ENCODE assay signal across 8 cellular contexts in the genomic region with DNA sequence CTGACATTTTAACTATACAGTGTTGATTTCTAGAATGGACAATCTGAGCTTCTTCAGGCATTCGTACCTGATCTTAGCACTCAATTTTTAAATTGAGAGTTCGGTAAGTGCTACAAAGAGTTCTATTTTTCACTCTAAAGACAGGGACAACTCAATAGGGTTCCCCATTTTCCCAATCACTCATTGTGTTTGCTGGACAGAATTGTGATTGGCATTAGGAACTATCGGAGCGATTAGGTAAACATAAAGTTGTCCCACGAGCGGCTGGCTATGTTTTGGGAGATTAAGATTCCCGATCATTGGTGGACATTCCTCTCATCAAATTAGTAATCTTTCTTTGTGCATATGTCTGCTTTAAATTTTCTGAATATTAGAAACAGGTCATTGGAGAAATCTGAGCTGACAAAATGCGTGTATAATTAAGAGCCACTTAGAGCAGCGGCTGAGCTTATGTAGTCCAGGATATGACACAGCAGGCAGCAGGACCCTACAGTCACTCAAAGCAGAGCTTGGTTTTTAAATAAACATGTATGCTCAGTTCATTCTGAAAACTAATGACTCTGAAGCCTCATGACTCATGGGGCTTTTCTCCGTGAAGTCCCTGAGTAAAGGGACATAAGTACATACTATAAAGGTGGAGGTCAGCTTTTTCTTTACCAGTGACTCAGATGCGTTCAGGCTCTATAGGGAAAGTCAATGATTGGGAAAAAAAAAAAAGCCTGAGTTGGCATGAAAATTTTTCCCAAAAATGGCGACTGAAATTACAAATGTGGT.
DNase-seq lines count a peak whose midpoint lies in the region; ATAC-seq lines count a peak whose summit lies in the region.

No MANE protein-coding gene starts in this region.

- H3K36me3 ChIP-seq in GM23248 (ENCODE audit: low read depth), result no peaks in the 10 kb centered on the region

- H3K79me2 ChIP-seq in GM23248 (ENCODE audit: insufficient read depth), result no peaks in the 10 kb centered on the region

- H3K4me1 ChIP-seq in GM23248 (ENCODE audit: insufficient read depth), result no peaks in the 10 kb centered on the region

- H3K4me3 ChIP-seq in GM23248, result no peak overlapping the region

- H3K27me3 ChIP-seq in GM23248 (replicated peaks; ENCODE audit: insufficient read depth), result no peaks in the 10 kb centered on the region

- no peaks in the 10 kb centered on the region for H3K9me3 ChIP-seq in GM23248 (ENCODE audit: low read depth)

- H2AFZ ChIP-seq in GM23248, result no peak overlapping the region

- no peaks in the 10 kb centered on the region for H3F3A ChIP-seq in GM23248 (ENCODE audit: insufficient read depth)

- peak; percentile 55 for DNase-seq in NCI-H510A (lab: John Stamatoyannopoulos, UW)
- DNase-seq in iris pigment epithelial cell (ENCODE audit: low read depth), result peak; percentile 86
- no peak for DNase-seq in NCI-H2107 (lab: John Stamatoyannopoulos, UW)
- no peak for DNase-seq in activated T-cell treated with anti-CD3 and anti-CD28 coated beads, Interleukin-2, amount 50 U/mL, for 1 hour
- no peak for DNase-seq in DMS79 treated with DMSO at 0.1 percent for 48 hours (lab: John Stamatoyannopoulos, UW)
- DNase-seq in GM23248, result no peak

- WGBS in GM23248 (ENCODE audit: low coverage in 1 of 2, low lambda C conversion rate in 2 of 2, missing lambda C conversion rate in 2 of 2), 2 experiments, result 50 to 51% methylated on average over 12 of the region's 12 CpGs

- H3K9ac ChIP-seq in GM23248, result no peak overlapping the region

- H3K4me2 ChIP-seq in GM23248 (ENCODE audit: unreplicated experiment), result no peak overlapping the region

- ATAC-seq in GM19025 (IDR thresholded peaks at IDR 0.05; ENCODE audit: low read depth, unreplicated experiment) (peak; percentile 94), HG02938 (IDR thresholded peaks at IDR 0.05; ENCODE audit: unreplicated experiment) (peak; percentile 94)

- in situ Hi-C loops in GM23248 (cut with MboI), result no loop called here

- no peaks in the 10 kb centered on the region for H3K9me2 ChIP-seq in GM23248 (ENCODE audit: insufficient read depth)

- H4K20me1 ChIP-seq in GM23248 (ENCODE audit: insufficient read depth), result no peaks in the 10 kb centered on the region

- H3K27ac ChIP-seq in GM23248, result no peak overlapping the region

Comparison
In these comparisons a context has a peak if more than half of its experiments do, and no peak if none do; other contexts are left out.
1. DNase-seq: peak in NCI-H510A (single experiment) and iris pigment epithelial cell (single experiment); none in NCI-H2107 (single experiment), activated T-cell treated with anti-CD3 and anti-CD28 coated beads, Interleukin-2, amount 50 U/mL, for 1 hour (single experiment), DMS79 treated with DMSO at 0.1 percent for 48 hours (single experiment) and GM23248 (single experiment).